In the genomic region with DNA sequence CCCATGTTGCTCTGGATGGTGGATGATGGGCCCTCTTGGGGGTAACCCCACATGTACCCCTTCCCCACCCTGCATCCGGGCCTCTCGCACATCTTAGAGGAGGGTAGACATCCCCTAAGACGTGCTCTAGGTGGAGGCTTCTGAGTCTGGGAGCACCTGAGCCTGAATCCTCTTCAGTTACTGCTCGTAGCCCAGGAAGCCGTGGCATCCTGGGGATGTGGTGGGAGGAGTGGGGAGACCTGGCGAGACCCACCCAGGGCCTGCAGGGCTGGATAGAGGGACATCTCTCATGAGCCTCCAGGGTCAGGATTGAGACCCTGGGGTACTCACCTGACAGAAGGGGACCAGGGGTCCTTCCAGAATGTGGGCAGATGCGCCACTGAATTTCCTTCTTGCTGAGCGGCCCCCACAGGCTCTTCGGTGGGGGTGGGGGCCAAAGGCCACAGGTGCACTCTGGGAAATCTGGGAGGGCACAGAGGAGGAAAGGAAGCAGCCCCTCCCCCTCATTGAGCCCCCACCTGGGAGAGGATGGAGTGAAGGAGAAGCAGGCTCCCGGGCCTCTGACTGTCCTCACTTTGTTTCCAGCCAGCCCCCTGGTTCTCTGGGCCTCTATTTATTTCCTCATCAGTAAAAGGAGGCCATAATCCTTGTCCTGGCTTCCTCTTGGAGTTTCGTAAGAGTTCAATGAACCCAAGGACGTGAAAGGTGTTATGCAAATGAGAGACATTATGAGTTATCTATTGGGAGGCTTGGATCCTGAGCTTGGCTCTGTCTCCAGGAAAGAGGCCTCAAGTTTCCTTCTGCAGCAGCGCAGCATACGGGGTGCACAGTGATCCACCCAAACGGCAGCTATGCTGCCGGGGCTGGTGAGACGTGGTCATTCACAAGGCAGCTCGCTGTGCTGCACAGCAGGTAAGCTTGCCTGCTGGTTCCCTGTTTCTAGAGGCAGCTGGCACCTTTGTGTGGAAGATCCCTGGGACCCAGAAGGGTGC, we compare ENCODE assay signal across 1 cellular context.
TF ChIP-seq lines count a peak whose summit lies in the region.

No MANE protein-coding gene starts in this region.

TF ChIP-seq in HepG2, 621 proteins besides CTCF, POLR2A, EP300 and RAD21 (continues in another document):
- no peak for TF ChIP-seq JDP2 (CRISPR knock-in tag; IDR thresholded peaks at IDR 0.05; ENCODE audit: borderline replicate concordance)
- TF ChIP-seq HOXD1 (CRISPR knock-in tag; IDR thresholded peaks at IDR 0.05): no peak
- no peak for TF ChIP-seq MXD1 (CRISPR knock-in tag; IDR thresholded peaks at IDR 0.05)
- 0 out of 2 replicates have a peak, but pooled peaks have one; percentile 7 for TF ChIP-seq CEBPB (IDR thresholded peaks at IDR 0.05; ENCODE audit: borderline replicate concordance, low read depth, low read length)
- no peak for TF ChIP-seq ZNF724P (CRISPR knock-in tag; IDR thresholded peaks at IDR 0.05; ENCODE audit: borderline replicate concordance)
- TF ChIP-seq SSRP1 (CRISPR knock-in tag; IDR thresholded peaks at IDR 0.05): no peak
- TF ChIP-seq, protein P1, sequence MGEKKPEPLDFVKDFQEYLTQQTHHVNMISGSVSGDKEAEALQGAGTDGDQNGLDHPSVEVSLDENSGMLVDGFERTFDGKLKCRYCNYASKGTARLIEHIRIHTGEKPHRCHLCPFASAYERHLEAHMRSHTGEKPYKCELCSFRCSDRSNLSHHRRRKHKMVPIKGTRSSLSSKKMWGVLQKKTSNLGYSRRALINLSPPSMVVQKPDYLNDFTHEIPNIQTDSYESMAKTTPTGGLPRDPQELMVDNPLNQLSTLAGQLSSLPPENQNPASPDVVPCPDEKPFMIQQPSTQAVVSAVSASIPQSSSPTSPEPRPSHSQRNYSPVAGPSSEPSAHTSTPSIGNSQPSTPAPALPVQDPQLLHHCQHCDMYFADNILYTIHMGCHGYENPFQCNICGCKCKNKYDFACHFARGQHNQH (CRISPR knock-in tag; IDR thresholded peaks at IDR 0.05): no peak
- TF ChIP-seq, protein P2, sequence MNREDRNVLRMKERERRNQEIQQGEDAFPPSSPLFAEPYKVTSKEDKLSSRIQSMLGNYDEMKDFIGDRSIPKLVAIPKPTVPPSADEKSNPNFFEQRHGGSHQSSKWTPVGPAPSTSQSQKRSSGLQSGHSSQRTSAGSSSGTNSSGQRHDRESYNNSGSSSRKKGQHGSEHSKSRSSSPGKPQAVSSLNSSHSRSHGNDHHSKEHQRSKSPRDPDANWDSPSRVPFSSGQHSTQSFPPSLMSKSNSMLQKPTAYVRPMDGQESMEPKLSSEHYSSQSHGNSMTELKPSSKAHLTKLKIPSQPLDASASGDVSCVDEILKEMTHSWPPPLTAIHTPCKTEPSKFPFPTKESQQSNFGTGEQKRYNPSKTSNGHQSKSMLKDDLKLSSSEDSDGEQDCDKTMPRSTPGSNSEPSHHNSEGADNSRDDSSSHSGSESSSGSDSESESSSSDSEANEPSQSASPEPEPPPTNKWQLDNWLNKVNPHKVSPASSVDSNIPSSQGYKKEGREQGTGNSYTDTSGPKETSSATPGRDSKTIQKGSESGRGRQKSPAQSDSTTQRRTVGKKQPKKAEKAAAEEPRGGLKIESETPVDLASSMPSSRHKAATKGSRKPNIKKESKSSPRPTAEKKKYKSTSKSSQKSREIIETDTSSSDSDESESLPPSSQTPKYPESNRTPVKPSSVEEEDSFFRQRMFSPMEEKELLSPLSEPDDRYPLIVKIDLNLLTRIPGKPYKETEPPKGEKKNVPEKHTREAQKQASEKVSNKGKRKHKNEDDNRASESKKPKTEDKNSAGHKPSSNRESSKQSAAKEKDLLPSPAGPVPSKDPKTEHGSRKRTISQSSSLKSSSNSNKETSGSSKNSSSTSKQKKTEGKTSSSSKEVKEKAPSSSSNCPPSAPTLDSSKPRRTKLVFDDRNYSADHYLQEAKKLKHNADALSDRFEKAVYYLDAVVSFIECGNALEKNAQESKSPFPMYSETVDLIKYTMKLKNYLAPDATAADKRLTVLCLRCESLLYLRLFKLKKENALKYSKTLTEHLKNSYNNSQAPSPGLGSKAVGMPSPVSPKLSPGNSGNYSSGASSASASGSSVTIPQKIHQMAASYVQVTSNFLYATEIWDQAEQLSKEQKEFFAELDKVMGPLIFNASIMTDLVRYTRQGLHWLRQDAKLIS (CRISPR knock-in tag; IDR thresholded peaks at IDR 0.05): no peak
- TF ChIP-seq ZNF577 (CRISPR knock-in tag; IDR thresholded peaks at IDR 0.05; ENCODE audit: borderline replicate concordance, low read depth): no peak
- TF ChIP-seq MXD4 (CRISPR knock-in tag; IDR thresholded peaks at IDR 0.05): no peak
- TF ChIP-seq ZNF619 (CRISPR knock-in tag; IDR thresholded peaks at IDR 0.05): no peak
- no peak for TF ChIP-seq EHMT2 (IDR thresholded peaks at IDR 0.05; ENCODE audit: borderline replicate concordance, low read depth, low read length)
- TF ChIP-seq, protein P3, sequence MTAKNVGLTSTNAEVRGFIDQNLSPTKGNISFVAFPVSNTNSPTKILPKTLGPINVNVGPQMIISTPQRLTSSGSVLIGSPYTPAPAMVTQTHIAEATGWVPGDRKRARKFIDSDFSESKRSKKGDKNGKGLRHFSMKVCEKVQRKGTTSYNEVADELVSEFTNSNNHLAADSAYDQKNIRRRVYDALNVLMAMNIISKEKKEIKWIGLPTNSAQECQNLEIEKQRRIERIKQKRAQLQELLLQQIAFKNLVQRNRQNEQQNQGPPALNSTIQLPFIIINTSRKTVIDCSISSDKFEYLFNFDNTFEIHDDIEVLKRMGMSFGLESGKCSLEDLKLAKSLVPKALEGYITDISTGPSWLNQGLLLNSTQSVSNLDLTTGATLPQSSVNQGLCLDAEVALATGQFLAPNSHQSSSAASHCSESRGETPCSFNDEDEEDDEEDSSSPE (CRISPR knock-in tag; IDR thresholded peaks at IDR 0.05): no peak
- no peak for TF ChIP-seq GATAD2A (CRISPR knock-in tag; IDR thresholded peaks at IDR 0.05)
- TF ChIP-seq ZNF556 (CRISPR knock-in tag; IDR thresholded peaks at IDR 0.05; ENCODE audit: borderline replicate concordance): 0 out of 2 replicates have a peak, but pooled peaks have one; percentile 26
- TF ChIP-seq CEBPG (CRISPR knock-in tag; IDR thresholded peaks at IDR 0.05): peak; percentile 49; the same call in 1 of the 2 replicates
- TF ChIP-seq, protein P4, sequence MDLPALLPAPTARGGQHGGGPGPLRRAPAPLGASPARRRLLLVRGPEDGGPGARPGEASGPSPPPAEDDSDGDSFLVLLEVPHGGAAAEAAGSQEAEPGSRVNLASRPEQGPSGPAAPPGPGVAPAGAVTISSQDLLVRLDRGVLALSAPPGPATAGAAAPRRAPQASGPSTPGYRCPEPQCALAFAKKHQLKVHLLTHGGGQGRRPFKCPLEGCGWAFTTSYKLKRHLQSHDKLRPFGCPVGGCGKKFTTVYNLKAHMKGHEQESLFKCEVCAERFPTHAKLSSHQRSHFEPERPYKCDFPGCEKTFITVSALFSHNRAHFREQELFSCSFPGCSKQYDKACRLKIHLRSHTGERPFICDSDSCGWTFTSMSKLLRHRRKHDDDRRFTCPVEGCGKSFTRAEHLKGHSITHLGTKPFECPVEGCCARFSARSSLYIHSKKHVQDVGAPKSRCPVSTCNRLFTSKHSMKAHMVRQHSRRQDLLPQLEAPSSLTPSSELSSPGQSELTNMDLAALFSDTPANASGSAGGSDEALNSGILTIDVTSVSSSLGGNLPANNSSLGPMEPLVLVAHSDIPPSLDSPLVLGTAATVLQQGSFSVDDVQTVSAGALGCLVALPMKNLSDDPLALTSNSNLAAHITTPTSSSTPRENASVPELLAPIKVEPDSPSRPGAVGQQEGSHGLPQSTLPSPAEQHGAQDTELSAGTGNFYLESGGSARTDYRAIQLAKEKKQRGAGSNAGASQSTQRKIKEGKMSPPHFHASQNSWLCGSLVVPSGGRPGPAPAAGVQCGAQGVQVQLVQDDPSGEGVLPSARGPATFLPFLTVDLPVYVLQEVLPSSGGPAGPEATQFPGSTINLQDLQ (CRISPR knock-in tag; IDR thresholded peaks at IDR 0.05): no peak
- no peak for TF ChIP-seq ZSCAN9 (CRISPR knock-in tag; IDR thresholded peaks at IDR 0.05; ENCODE audit: borderline replicate concordance)
- TF ChIP-seq ZNF720 (CRISPR knock-in tag; IDR thresholded peaks at IDR 0.05): no peak
- TF ChIP-seq HOMEZ (CRISPR knock-in tag; IDR thresholded peaks at IDR 0.05; ENCODE audit: low read depth): no peak
- peak; percentile 7; the same call in 1 of the 2 replicates for TF ChIP-seq ZNF614 (CRISPR knock-in tag; IDR thresholded peaks at IDR 0.05; ENCODE audit: borderline replicate concordance)
- TF ChIP-seq CREB1 (IDR thresholded peaks at IDR 0.05): no peak
- peak; percentile 31; the same call in 1 of the 2 replicates for TF ChIP-seq CREB1 (CRISPR knock-in tag; IDR thresholded peaks at IDR 0.05)
- TF ChIP-seq HNF1B (CRISPR knock-in tag; IDR thresholded peaks at IDR 0.05): 0 out of 2 replicates have a peak, but pooled peaks have one; percentile 7
- TF ChIP-seq, protein P5, sequence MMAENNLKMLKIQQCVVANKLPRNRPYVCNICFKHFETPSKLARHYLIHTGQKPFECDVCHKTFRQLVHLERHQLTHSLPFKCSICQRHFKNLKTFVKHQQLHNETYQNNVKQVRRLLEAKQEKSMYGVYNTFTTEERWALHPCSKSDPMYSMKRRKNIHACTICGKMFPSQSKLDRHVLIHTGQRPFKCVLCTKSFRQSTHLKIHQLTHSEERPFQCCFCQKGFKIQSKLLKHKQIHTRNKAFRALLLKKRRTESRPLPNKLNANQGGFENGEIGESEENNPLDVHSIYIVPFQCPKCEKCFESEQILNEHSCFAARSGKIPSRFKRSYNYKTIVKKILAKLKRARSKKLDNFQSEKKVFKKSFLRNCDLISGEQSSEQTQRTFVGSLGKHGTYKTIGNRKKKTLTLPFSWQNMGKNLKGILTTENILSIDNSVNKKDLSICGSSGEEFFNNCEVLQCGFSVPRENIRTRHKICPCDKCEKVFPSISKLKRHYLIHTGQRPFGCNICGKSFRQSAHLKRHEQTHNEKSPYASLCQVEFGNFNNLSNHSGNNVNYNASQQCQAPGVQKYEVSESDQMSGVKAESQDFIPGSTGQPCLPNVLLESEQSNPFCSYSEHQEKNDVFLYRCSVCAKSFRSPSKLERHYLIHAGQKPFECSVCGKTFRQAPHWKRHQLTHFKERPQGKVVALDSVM (CRISPR knock-in tag; IDR thresholded peaks at IDR 0.05): peak; percentile 78
- TF ChIP-seq, protein P6, sequence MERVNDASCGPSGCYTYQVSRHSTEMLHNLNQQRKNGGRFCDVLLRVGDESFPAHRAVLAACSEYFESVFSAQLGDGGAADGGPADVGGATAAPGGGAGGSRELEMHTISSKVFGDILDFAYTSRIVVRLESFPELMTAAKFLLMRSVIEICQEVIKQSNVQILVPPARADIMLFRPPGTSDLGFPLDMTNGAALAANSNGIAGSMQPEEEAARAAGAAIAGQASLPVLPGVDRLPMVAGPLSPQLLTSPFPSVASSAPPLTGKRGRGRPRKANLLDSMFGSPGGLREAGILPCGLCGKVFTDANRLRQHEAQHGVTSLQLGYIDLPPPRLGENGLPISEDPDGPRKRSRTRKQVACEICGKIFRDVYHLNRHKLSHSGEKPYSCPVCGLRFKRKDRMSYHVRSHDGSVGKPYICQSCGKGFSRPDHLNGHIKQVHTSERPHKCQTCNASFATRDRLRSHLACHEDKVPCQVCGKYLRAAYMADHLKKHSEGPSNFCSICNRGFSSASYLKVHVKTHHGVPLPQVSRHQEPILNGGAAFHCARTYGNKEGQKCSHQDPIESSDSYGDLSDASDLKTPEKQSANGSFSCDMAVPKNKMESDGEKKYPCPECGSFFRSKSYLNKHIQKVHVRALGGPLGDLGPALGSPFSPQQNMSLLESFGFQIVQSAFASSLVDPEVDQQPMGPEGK (CRISPR knock-in tag; IDR thresholded peaks at IDR 0.05): peak; percentile 83
- TF ChIP-seq DMAP1 (CRISPR knock-in tag; IDR thresholded peaks at IDR 0.05): 0 out of 2 replicates have a peak, but pooled peaks have one; percentile 16
- TF ChIP-seq MTA1 (CRISPR knock-in tag; IDR thresholded peaks at IDR 0.05; ENCODE audit: borderline replicate concordance): 0 out of 2 replicates have a peak, but pooled peaks have one; percentile 13
- no peak for TF ChIP-seq GTF3A (CRISPR knock-in tag; conservative IDR thresholded peaks at IDR 0.05)
- no peak; the same call in 1 of the 2 replicates for TF ChIP-seq ZNF768 (CRISPR knock-in tag; IDR thresholded peaks at IDR 0.05)
- TF ChIP-seq ZNF616 (CRISPR knock-in tag; IDR thresholded peaks at IDR 0.05; ENCODE audit: low read depth): no peak
- TF ChIP-seq RXRB (CRISPR knock-in tag; IDR thresholded peaks at IDR 0.05; ENCODE audit: borderline replicate concordance): peak; percentile 83
- no peak for TF ChIP-seq MXI1 (IDR thresholded peaks at IDR 0.05; ENCODE audit: borderline replicate concordance, low read depth, low read length)
- TF ChIP-seq HNF4A (CRISPR knock-in tag; IDR thresholded peaks at IDR 0.05): peak; percentile 40; the same call in 1 of the 2 replicates
- no peak for TF ChIP-seq NR2F6 (IDR thresholded peaks at IDR 0.05)
- TF ChIP-seq NR2F6 (CRISPR knock-in tag; IDR thresholded peaks at IDR 0.05): no peak
- TF ChIP-seq RXRA (CRISPR knock-in tag; IDR thresholded peaks at IDR 0.05): peak; percentile 28
- no peak for TF ChIP-seq YEATS2 (CRISPR knock-in tag; IDR thresholded peaks at IDR 0.05; ENCODE audit: borderline replicate concordance)
